Comparison of ENCODE assay signal across 8 cellular contexts in the genomic region with DNA sequence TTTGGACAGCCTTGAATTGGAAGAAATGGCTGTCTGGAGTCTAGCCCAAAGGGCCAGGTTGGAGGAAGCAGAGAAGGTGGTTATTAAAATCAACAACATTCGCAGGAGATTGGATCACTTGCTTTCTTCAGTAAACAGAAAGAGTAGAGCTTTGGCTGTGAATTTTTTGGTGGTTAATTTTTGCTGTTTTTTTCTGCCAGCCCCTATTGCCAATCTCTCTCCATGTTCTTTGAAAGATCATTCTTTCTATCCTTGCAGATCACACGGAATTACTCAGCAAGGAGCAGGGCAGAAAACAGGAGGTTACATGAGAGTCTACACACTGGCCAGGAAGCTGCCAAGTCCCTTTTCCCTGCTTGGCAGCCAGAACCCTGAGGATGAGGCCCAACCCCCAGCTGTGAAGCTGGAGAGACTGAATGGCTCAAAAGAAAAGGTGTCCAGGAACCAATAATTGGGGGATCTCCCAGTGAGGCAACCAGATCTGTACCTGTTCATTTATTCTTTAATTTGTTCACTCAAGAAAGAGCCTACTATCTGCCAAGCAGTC. TPM values are rescaled to one million over a fixed set of nuclear protein-coding genes. Genes with fewer than 3 reads are reported as not detected.
DNase-seq lines count a peak whose midpoint lies in the region; ATAC-seq and TF ChIP-seq lines count a peak whose summit lies in the region.

No MANE protein-coding gene starts in this region.

- peak overlapping the region; percentile 26 for H3K4me3 Mint-ChIP-seq in CD4-positive, alpha-beta T cell

- H3K9ac ChIP-seq in OCI-LY3 (ENCODE audit: low read length) (peak overlapping the region; percentile 40), trophoblast cell (ENCODE audit: low read length) (no peak overlapping the region)

- no peak overlapping the region for H3K23ac ChIP-seq in trophoblast cell (ENCODE audit: low read length)

- H2BK12ac ChIP-seq in trophoblast cell (ENCODE audit: low read length): peak overlapping the region; percentile 3

- no peak overlapping the region for H3K18ac ChIP-seq in trophoblast cell (ENCODE audit: low read length)

- H3K9me3 ChIP-seq in CD4-positive, alpha-beta T cell (ENCODE audit: control insufficient read depth, low read length): no peaks in the 10 kb centered on the region
- H3K9me3 ChIP-seq in OCI-LY3 (ENCODE audit: insufficient read depth, low read length) (no peaks in the 10 kb centered on the region), trophoblast cell (ENCODE audit: insufficient read depth, low read depth, low read length) (no peaks in the 10 kb centered on the region), SJCRH30 (replicated peaks) (no peaks in the 10 kb centered on the region)

- CTCF ChIA-PET in CD4-positive, alpha-beta T cell (lab: Charles Lee): interaction anchor here (1.3 to 5.2 kb wide), 4 partner anchors 12 to 60 kb away, joined by 3 to 28 read pairs (median 3); no protein-coding TSS in a partner anchor

- no peaks in the 10 kb centered on the region for H3K27me3 Mint-ChIP-seq in CD4-positive, alpha-beta T cell

- peaks cover 28% of the 10 kb centered on the region for H3K36me3 Mint-ChIP-seq in CD4-positive, alpha-beta T cell (ENCODE audit: low read depth)

- H3K27ac Mint-ChIP-seq in CD4-positive, alpha-beta T cell: peak overlapping the region; percentile 76

- peaks cover 70% of the 10 kb centered on the region for H3K4me1 Mint-ChIP-seq in CD4-positive, alpha-beta T cell (ENCODE audit: low read depth)

- no peak overlapping the region for H2AK5ac ChIP-seq in trophoblast cell (ENCODE audit: low read length)

- H2BK120ac ChIP-seq in trophoblast cell (ENCODE audit: insufficient read depth, low read length, poor library complexity): no peak overlapping the region

- no peak for TF ChIP-seq CTCF in CD4-positive, alpha-beta T cell (IDR thresholded peaks at IDR 0.05)
- no peak for TF ChIP-seq CTCF in OCI-LY3 (IDR thresholded peaks at IDR 0.05; ENCODE audit: low read depth, low read length)
- no peak for TF ChIP-seq CTCF in fibroblast of mammary gland (conservative IDR thresholded peaks at IDR 0.05; ENCODE audit: control insufficient read depth, insufficient read depth, low read depth, low read length)

- ATAC-seq in CD4-positive, alpha-beta T cell (ENCODE audit: poor library complexity): no peak
- ATAC-seq in GM21360 (IDR thresholded peaks at IDR 0.05; ENCODE audit: unreplicated experiment) (no peak), GM21526 (IDR thresholded peaks at IDR 0.05; ENCODE audit: low FRiP score, unreplicated experiment) (no peak)

- no peaks in the 10 kb centered on the region for H3K27me3 ChIP-seq in CD4-positive, alpha-beta T cell (ENCODE audit: control insufficient read depth, insufficient read depth, low read length)
- H3K27me3 ChIP-seq in OCI-LY3 (ENCODE audit: low read depth, low read length): no peaks in the 10 kb centered on the region
- H3K27me3 ChIP-seq in trophoblast cell (ENCODE audit: insufficient read depth, low read length): no peaks in the 10 kb centered on the region
- H3K27me3 ChIP-seq in SJCRH30: no peaks in the 10 kb centered on the region

- POLR2A ChIA-PET in CD4-positive, alpha-beta T cell (lab: Charles Lee): interaction anchor here (1.0 to 6.2 kb wide), 7 partner anchors 12 to 60 kb away, joined by 3 to 157 read pairs (median 11); partner anchors contain the start of gene GLRX

- no peaks in the 10 kb centered on the region for H3K9me3 Mint-ChIP-seq in CD4-positive, alpha-beta T cell

- intact Hi-C loops in CD4-positive, alpha-beta T cell (cut with DNase I, micrococcal nuclease): loop anchor here (1.0 to 10.0 kb wide), 4 partner anchors 13 to 255 kb away; partner anchors contain the start of genes GLRX (in 2 of the 2), ARSK (in 1 of the 2) and SKIC3 (in 1 of the 2)

- H3K4ac ChIP-seq in trophoblast cell (ENCODE audit: low read depth, low read length): no peak overlapping the region

- H3K79me1 ChIP-seq in trophoblast cell (ENCODE audit: low read length): peaks cover 7% of the 10 kb centered on the region

- H3K36me3 ChIP-seq in OCI-LY3 (replicated peaks; ENCODE audit: low read depth, low read length) (no peaks in the 10 kb centered on the region), trophoblast cell (ENCODE audit: control insufficient read depth in 1 of 2, insufficient read depth in 2 of 2, low read length in 2 of 2) (peaks cover 0 to 4% of the 10 kb centered on the region in 2 experiments), SJCRH30 (peaks cover 4% of the 10 kb centered on the region; the same call in 1 of the 2 replicates)

- DNase-seq in CD4-positive, alpha-beta T cell: no peak
- peak; percentile 76 for DNase-seq in fibroblast of mammary gland (ENCODE audit: low read depth)
- no peak for DNase-seq in trophoblast cell
- DNase-seq in NCI-H1417 treated with DMSO at 0.1 percent for 48 hours (lab: John Stamatoyannopoulos, UW): no peak
- DNase-seq in SJCRH30: no peak

- no peak overlapping the region for H3K14ac ChIP-seq in trophoblast cell (ENCODE audit: low read length)

- no peaks in the 10 kb centered on the region for H3K79me2 ChIP-seq in OCI-LY3 (ENCODE audit: low read length)
- H3K79me2 ChIP-seq in trophoblast cell (ENCODE audit: control insufficient read depth, insufficient read depth, low read length, poor library complexity): peaks cover 1% of the 10 kb centered on the region

- H3K4me3 ChIP-seq in OCI-LY3 (ENCODE audit: low read length) (peak overlapping the region; percentile 62), fibroblast of mammary gland (ENCODE audit: control insufficient read depth, low read depth, low read length) (no peak overlapping the region), trophoblast cell (ENCODE audit: low read depth, low read length) (no peak overlapping the region), SJCRH30 (no peak overlapping the region)

- peak overlapping the region; percentile 58 for H3K27ac ChIP-seq in CD4-positive, alpha-beta T cell (ENCODE audit: low read depth, low read length)
- H3K27ac ChIP-seq in OCI-LY3 (ENCODE audit: low read length): peak overlapping the region; percentile 56
- H3K27ac ChIP-seq in trophoblast cell (ENCODE audit: low read depth, low read length): no peak overlapping the region
- H3K27ac ChIP-seq in SJCRH30: no peak overlapping the region

- H2BK5ac ChIP-seq in trophoblast cell (ENCODE audit: low read depth, low read length, poor library complexity): no peak overlapping the region

- H4K91ac ChIP-seq in trophoblast cell (ENCODE audit: low read depth, low read length): peak overlapping the region; percentile 32

- H4K20me1 ChIP-seq in OCI-LY3 (ENCODE audit: insufficient read depth, low read length): no peaks in the 10 kb centered on the region

- peaks cover 19% of the 10 kb centered on the region for H3K4me1 ChIP-seq in OCI-LY3 (ENCODE audit: low read length)
- H3K4me1 ChIP-seq in trophoblast cell (ENCODE audit: control insufficient read depth in 1 of 2, insufficient read depth in 2 of 2, low read length in 2 of 2): peaks cover 18 to 19% of the 10 kb centered on the region in 2 experiments
- H3K4me1 ChIP-seq in SJCRH30: peaks cover 12% of the 10 kb centered on the region

- WGBS in trophoblast cell (ENCODE audit: extremely low coverage, insufficient coverage, insufficient read length): no CpG with 5 or more reads among the region's 2 CpGs

- no peak overlapping the region for H4K8ac ChIP-seq in trophoblast cell (ENCODE audit: low read depth, low read length)

- H4K12ac ChIP-seq in trophoblast cell (ENCODE audit: low read depth, low read length): no peak overlapping the region

- peak overlapping the region; percentile 71 for H2AFZ ChIP-seq in OCI-LY3 (ENCODE audit: low read depth, low read length)
- H2AFZ ChIP-seq in trophoblast cell (ENCODE audit: insufficient read depth, low read length, poor library complexity): no peak overlapping the region

- peak overlapping the region; percentile 84 for H3K4me2 ChIP-seq in OCI-LY3 (ENCODE audit: low read length)
- no peak overlapping the region for H3K4me2 ChIP-seq in trophoblast cell (ENCODE audit: low read length)

RNA-seq across cellular contexts. Expression of gene GLRX, which starts 13.0 kb away (rescaled TPM):
- 10 to 100 TPM; 16.9 to 18.7 TPM for total RNA-seq in CD4-positive, alpha-beta T cell
- polyA plus RNA-seq in trophoblast cell (2013): 63.7 and 67.6 TPM in 2 replicates
- 17.7 and 21.4 TPM in 2 replicates for total RNA-seq in SJCRH30 (2014; rRNA removed; shearing (Covaris generic))

Comparison
In these comparisons a context has a peak if more than half of its experiments do, and no peak if none do; other contexts are left out.
1. H3K27ac ChIP-seq: peak in CD4-positive, alpha-beta T cell (single experiment) and OCI-LY3 (single experiment); none in trophoblast cell (single experiment) and SJCRH30 (single experiment).